10 cellular contexts compared by ENCODE assay signal in genomic region chr1:52348704-52349301, GRCh38. TPM values are rescaled to one million over a fixed set of nuclear protein-coding genes. Genes with fewer than 3 reads are reported as not detected.
A peak's percentile ranks its signal among the peaks of the same experiment; 100 is the strongest.
DNase-seq lines count a peak whose midpoint lies in the region; ATAC-seq, FAIRE-seq and TF ChIP-seq lines count a peak whose summit lies in the region.
"Had no signal": no experiment of that assay in that cellular context is flagged by ENCODE, and none has a peak within 500 bp of the region (broad histone marks: within the 10 kb centered on the region; RNA-seq: fewer than 3 reads in every experiment).

No MANE protein-coding gene starts in this region.

- no peak overlapping the region for H3K4me2 ChIP-seq in A549

- FAIRE-seq in A549 (lab: Jason Lieb, UNC): no peak
- FAIRE-seq: GM18507 had no signal

- TF ChIP-seq CTCF in A549 (IDR thresholded peaks at IDR 0.05) (peak; percentile 15; the same call in 1 of the 3 replicates), adrenal gland (IDR thresholded peaks at IDR 0.05) (peak in 4 of 6 experiments; percentile 25 to 36 (median 30))

- H3K36me3 ChIP-seq in H7 (replicated peaks; ENCODE audit: control insufficient read depth, insufficient read depth, low read length) (peaks cover 8% of the 10 kb centered on the region), adrenal gland (replicated peaks in 1 of 2) (peaks cover 0 to 21% of the 10 kb centered on the region in 2 donors)

- TF ChIP-seq POLR2A in A549 (IDR thresholded peaks at IDR 0.05; ENCODE audit: low read length): no peak
- TF ChIP-seq POLR2A in adrenal gland (IDR thresholded peaks at IDR 0.05): no peak

- POLR2A ChIA-PET in A549 (lab: Yijun Ruan, JAX): interaction anchor here (0.6 to 1.3 kb wide), 2 partner anchors 17 to 204 kb away, joined by 3 to 5 read pairs; partner anchors contain the start of gene CC2D1B

- ATAC-seq in A549 (peak; percentile 75 to 84; a peak in 4 of 6 replicates), GM18502 (IDR thresholded peaks at IDR 0.05; ENCODE audit: poor library complexity, unreplicated experiment) (no peak), GM21360 (IDR thresholded peaks at IDR 0.05; ENCODE audit: unreplicated experiment) (no peak)
- ATAC-seq: body of pancreas had no signal

- H3K4me1 ChIP-seq in A549 (peaks cover 9% of the 10 kb centered on the region; the same call in 2 of the 3 replicates), adrenal gland (replicated peaks in 1 of 2) (no peaks in the 10 kb centered on the region)
- H3K4me1 ChIP-seq: body of pancreas had no signal

- DNase-seq in A549 (ENCODE audit: low read depth in 1 of 2, low spot score in 1 of 2) (peak in 1 of 2 experiments; percentile 26), H7 (peak; percentile 70), adrenal gland (peak in 5 of 7 donors; percentile 40 to 79 (median 48)), iPS-NIHi11 (ENCODE audit: low spot score) (peak; percentile 63), DMS79 (lab: John Stamatoyannopoulos, UW) (no peak)
- DNase-seq in activated CD4-positive, alpha-beta T cell treated with anti-CD3 and anti-CD28 coated beads, Interleukin-2, amount 50 U/mL, for 4 hours: no peak

- no peak for TF ChIP-seq EP300 in A549 (IDR thresholded peaks at IDR 0.05)

- CTCF ChIA-PET in A549 (lab: Yijun Ruan, JAX): interaction anchor here (0.8 to 1.6 kb wide), 4 partner anchors 11 to 222 kb away, joined by 3 to 5 read pairs (median 4); no protein-coding TSS in a partner anchor

- intact Hi-C loops in adrenal gland (cut with DNase I): no loop called here

- no peaks in the 10 kb centered on the region for H3K27me3 ChIP-seq in H7 (ENCODE audit: control insufficient read depth, insufficient read depth, low read length)
- no peaks in the 10 kb centered on the region for H3K27me3 ChIP-seq in adrenal gland
- H3K27me3 ChIP-seq: body of pancreas had no signal

- peak in 1 of 2 experiments; percentile 45; a peak in 3 of 5 replicates for TF ChIP-seq RAD21 in A549 (conservative IDR thresholded peaks at IDR 0.05 in 1 of 2, IDR thresholded peaks at IDR 0.05 in 1 of 2)

- 93% methylated on average over 4 of the region's 8 CpGs for WGBS in A549 (ENCODE audit: missing lambda C conversion rate)
- 39 to 42% (median 40%) methylated on average over 7 to 8 of the region's 8 CpGs for WGBS in adrenal gland, 4 donors

- H3K27ac ChIP-seq in A549 (no peak overlapping the region), adrenal gland (peak overlapping the region in 1 of 5 donors; percentile 6)
- H3K27ac ChIP-seq: body of pancreas had no signal

- H3K9me3 ChIP-seq in A549 (no peaks in the 10 kb centered on the region), adrenal gland (replicated peaks in 1 of 3) (no peaks in the 10 kb centered on the region)
- H3K9me3 ChIP-seq: body of pancreas had no signal

- no peak overlapping the region for H3K4me3 ChIP-seq in A549
- H3K4me3 ChIP-seq in H7 (ENCODE audit: insufficient read depth, low read depth, low read length): no peak overlapping the region
- H3K4me3 ChIP-seq in adrenal gland: no peak overlapping the region
- H3K4me3 ChIP-seq: body of pancreas had no signal

TF ChIP-seq in A549, 52 proteins besides CTCF, POLR2A, EP300 and RAD21:
- no peak for TF ChIP-seq ZNF302 (CRISPR knock-in tag; IDR thresholded peaks at IDR 0.05)
- no peak for TF ChIP-seq BCL3 (IDR thresholded peaks at IDR 0.05)
- 0 out of 3 replicates have a peak, but pooled peaks have one; percentile 8 for TF ChIP-seq SMC3 (IDR thresholded peaks at IDR 0.05)
TF ChIP-seq in A549: peak in this region for 1.

RNA-seq across cellular contexts. Expression of gene CC2D1B, which starts 17.2 kb away (rescaled TPM):
- 9.8 and 14.0 TPM in 2 replicates for polyA plus RNA-seq in A549 (2011; rRNA removed)
- 10.3 and 12.8 TPM in 2 replicates for polyA plus RNA-seq in A549 (2012; cell fraction: cytosol; rRNA removed)
- polyA plus RNA-seq in A549 (2012; cell fraction: nucleus; rRNA removed): 25.4 and 26.4 TPM in 2 replicates
- 15.6 to 18.4 TPM (median 18.2 TPM) in 3 replicates for polyA plus RNA-seq in A549 (2017; fragmentation: RNase III; extraction: RNeasy Plus Mini Kit Qiagen cat#74134 plus additional on column Dnase treatment)
- 14.9 and 16.4 TPM in 2 replicates for polyA minus RNA-seq in A549 (2011; rRNA and poly(A)+ RNA removed)
- 20.5 and 28.5 TPM in 2 replicates for total RNA-seq in H7 (2014; rRNA removed; shearing (Covaris generic))
- 10 to 100 TPM; 24.7 to 40.6 (median 29.1) TPM for total RNA-seq in adrenal gland
- polyA plus RNA-seq in adrenal gland: 10 to 100 TPM; 23.8 to 43.0 (median 32.0) TPM

RNA-seq across cellular contexts. Expression of gene ORC1, which starts 55.4 kb away (rescaled TPM):
- polyA plus RNA-seq in A549 (2011; rRNA removed) (17.7 and 19.1 TPM in 2 replicates), A549 (2017; fragmentation: RNase III; extraction: RNeasy Plus Mini Kit Qiagen cat#74134 plus additional on column Dnase treatment) (17.7 to 18.9 TPM (median 18.2 TPM) in 3 replicates), adrenal gland (1 to 10 TPM in 1 of 3 donors, under 1 TPM in 2; 0.56 to 1.4 (median 0.61) TPM)
- 17.4 and 21.3 TPM in 2 replicates for polyA plus RNA-seq in A549 (2012; cell fraction: cytosol; rRNA removed)
- 26.2 and 28.6 TPM in 2 replicates for polyA plus RNA-seq in A549 (2012; cell fraction: nucleus; rRNA removed)
- polyA minus RNA-seq in A549 (2011; rRNA and poly(A)+ RNA removed): 15.6 and 16.8 TPM in 2 replicates
- 94.3 and 95.0 TPM in 2 replicates for total RNA-seq in H7 (2014; rRNA removed; shearing (Covaris generic))
- 1 to 10 TPM in 1 of 8 donors, under 1 TPM in 5, not detected in 2; 0.68 to 1.8 (median 0.88) TPM for total RNA-seq in adrenal gland

RNA-seq across cellular contexts. Expression of gene PRPF38A, which starts 55.6 kb away (rescaled TPM):
- 24.0 and 30.4 TPM in 2 replicates for polyA plus RNA-seq in A549 (2011; rRNA removed)
- 9.6 and 9.7 TPM in 2 replicates for polyA plus RNA-seq in A549 (2012; cell fraction: cytosol; rRNA removed)
- polyA plus RNA-seq in A549 (2012; cell fraction: nucleus; rRNA removed): 10.9 and 12.0 TPM in 2 replicates
- polyA plus RNA-seq in A549 (2017; fragmentation: RNase III; extraction: RNeasy Plus Mini Kit Qiagen cat#74134 plus additional on column Dnase treatment): 12.9 to 14.1 TPM (median 13.0 TPM) in 3 replicates
- 21.0 and 24.6 TPM in 2 replicates for polyA minus RNA-seq in A549 (2011; rRNA and poly(A)+ RNA removed)
- 24.1 and 33.5 TPM in 2 replicates for total RNA-seq in H7 (2014; rRNA removed; shearing (Covaris generic))
- 10 to 100 TPM in 6 of 8 donors, 1 to 10 TPM in 2; 5.1 to 33.7 (median 19.8) TPM for total RNA-seq in adrenal gland
- 10 to 100 TPM in 2 of 3 donors, 1 to 10 TPM in 1; 8.9 to 20.0 (median 10.2) TPM for polyA plus RNA-seq in adrenal gland

Comparison
In these comparisons a context has a peak if more than half of its experiments do, and no peak if none do; other contexts are left out.
1. ATAC-seq: peak in A549 (2 of 2); none in GM18502 (single experiment) and GM21360 (single experiment).
2. DNase-seq: peak in H7 (single experiment), adrenal gland (5 of 7) and iPS-NIHi11 (single experiment); none in DMS79 (single experiment) and activated CD4-positive, alpha-beta T cell treated with anti-CD3 and anti-CD28 coated beads, Interleukin-2, amount 50 U/mL, for 4 hours (0 of 2).
3. RNA of gene ORC1, which starts 55.4 kb away (total RNA-seq): 94.3 to 95.0 TPM in H7; 0.68 to 1.8 TPM in adrenal gland; every median in the first group is over 10 times any median in the second.